Comparison of ENCODE assay signal across 1 cellular context in genomic region chr6:35497571-35498406, GRCh38.
A peak's percentile ranks its signal among the peaks of the same experiment; 100 is the strongest.
TF ChIP-seq lines count a peak whose summit lies in the region.

No MANE protein-coding gene starts in this region.

TF ChIP-seq in HepG2, 621 proteins besides CTCF, POLR2A, EP300 and RAD21 (continued from another document and continues in another):
- peak; percentile 43; the same call in 1 of the 2 replicates for TF ChIP-seq RERE (CRISPR knock-in tag; IDR thresholded peaks at IDR 0.05; ENCODE audit: low read depth)
- peak; percentile 86 for TF ChIP-seq DNMT3B (CRISPR knock-in tag; conservative IDR thresholded peaks at IDR 0.05)
- TF ChIP-seq ELF3 (CRISPR knock-in tag; IDR thresholded peaks at IDR 0.05), result peak; percentile 78
- peak; percentile 76; the same call in 1 of the 2 replicates for TF ChIP-seq KLF15 (CRISPR knock-in tag; IDR thresholded peaks at IDR 0.05; ENCODE audit: borderline replicate concordance)
- no peak for TF ChIP-seq KAT2B (IDR thresholded peaks at IDR 0.05; ENCODE audit: borderline replicate concordance, low read depth, low read length)
- TF ChIP-seq HNF1A (IDR thresholded peaks at IDR 0.05; ENCODE audit: low read depth), result no peak
- no peak; the same call in 1 of the 2 replicates for TF ChIP-seq HNF1A (CRISPR knock-in tag; IDR thresholded peaks at IDR 0.05; ENCODE audit: borderline replicate concordance)
- TF ChIP-seq FOXA1 (IDR thresholded peaks at IDR 0.05), result no peak
- 0 out of 2 replicates have a peak, but pooled peaks have one; percentile 8 for TF ChIP-seq FOXA1 (CRISPR knock-in tag; IDR thresholded peaks at IDR 0.05)
- TF ChIP-seq ETV5 (CRISPR knock-in tag; IDR thresholded peaks at IDR 0.05; ENCODE audit: borderline replicate concordance), result peak; percentile 90
- TF ChIP-seq ZNF639 (CRISPR knock-in tag; conservative IDR thresholded peaks at IDR 0.05), result peak; percentile 63
- TF ChIP-seq CREM (IDR thresholded peaks at IDR 0.05), result no peak
- no peak for TF ChIP-seq CREM (CRISPR knock-in tag; IDR thresholded peaks at IDR 0.05)
- TF ChIP-seq FOXO1 (CRISPR knock-in tag; IDR thresholded peaks at IDR 0.05), result no peak
- peak; percentile 68; the same call in 1 of the 2 replicates for TF ChIP-seq NRL (CRISPR knock-in tag; IDR thresholded peaks at IDR 0.05; ENCODE audit: borderline replicate concordance)
- TF ChIP-seq ZBTB10 (CRISPR knock-in tag; IDR thresholded peaks at IDR 0.05; ENCODE audit: borderline replicate concordance), result peak; percentile 82; the same call in 1 of the 2 replicates
- TF ChIP-seq NFIC (IDR thresholded peaks at IDR 0.05; ENCODE audit: low read length), result no peak
- 0 out of 2 replicates have a peak, but pooled peaks have one; percentile 63 for TF ChIP-seq TIGD3 (CRISPR knock-in tag; IDR thresholded peaks at IDR 0.05; ENCODE audit: borderline replicate concordance)
- no peak for TF ChIP-seq ZNF713 (CRISPR knock-in tag; IDR thresholded peaks at IDR 0.05)
- no peak for TF ChIP-seq MIXL1 (CRISPR knock-in tag; IDR thresholded peaks at IDR 0.05)
- TF ChIP-seq ATF7 (IDR thresholded peaks at IDR 0.05), result no peak
- TF ChIP-seq ATF7 (CRISPR knock-in tag; IDR thresholded peaks at IDR 0.05), result peak; percentile 57; the same call in 1 of the 2 replicates
- no peak for TF ChIP-seq ZNF160 (CRISPR knock-in tag; IDR thresholded peaks at IDR 0.05)
- TF ChIP-seq GMEB1 (CRISPR knock-in tag; IDR thresholded peaks at IDR 0.05; ENCODE audit: borderline replicate concordance), result peak; percentile 35; the same call in 1 of the 2 replicates
- no peak for TF ChIP-seq GABPA (IDR thresholded peaks at IDR 0.05; ENCODE audit: low read depth, low read length)
- TF ChIP-seq GABPA (CRISPR knock-in tag; IDR thresholded peaks at IDR 0.05; ENCODE audit: low read depth), result peak; percentile 74
- TF ChIP-seq ZBTB44 (CRISPR knock-in tag; IDR thresholded peaks at IDR 0.05), result 0 out of 2 replicates have a peak, but pooled peaks have one; percentile 53
- TF ChIP-seq ZNF253 (CRISPR knock-in tag; IDR thresholded peaks at IDR 0.05; ENCODE audit: borderline replicate concordance), result peak; percentile 86; the same call in 1 of the 2 replicates
- peak; percentile 97 for TF ChIP-seq ZNF30 (CRISPR knock-in tag; IDR thresholded peaks at IDR 0.05)
- peak; percentile 78 for TF ChIP-seq TFE3 (CRISPR knock-in tag; IDR thresholded peaks at IDR 0.05)
- TF ChIP-seq SMARCC2 (IDR thresholded peaks at IDR 0.05), result no peak
- no peak for TF ChIP-seq CBX5 (CRISPR knock-in tag; IDR thresholded peaks at IDR 0.05; ENCODE audit: borderline replicate concordance)
- TF ChIP-seq ZNF251 (CRISPR knock-in tag; IDR thresholded peaks at IDR 0.05), result peak; percentile 87; the same call in 1 of the 2 replicates
- TF ChIP-seq DPF2 (CRISPR knock-in tag; IDR thresholded peaks at IDR 0.05; ENCODE audit: borderline replicate concordance, low read depth), result no peak
- peak; percentile 81; the same call in 1 of the 2 replicates for TF ChIP-seq ZNF101 (CRISPR knock-in tag; IDR thresholded peaks at IDR 0.05; ENCODE audit: borderline replicate concordance, low read depth)
- no peak for TF ChIP-seq TBL1XR1 (IDR thresholded peaks at IDR 0.05; ENCODE audit: borderline replicate concordance, low read length, partially characterized antibody)
- no peak for TF ChIP-seq ZNF282 (IDR thresholded peaks at IDR 0.05; ENCODE audit: partially characterized antibody)
- 0 out of 2 replicates have a peak, but pooled peaks have one; percentile 55 for TF ChIP-seq PAX8 (CRISPR knock-in tag; IDR thresholded peaks at IDR 0.05; ENCODE audit: borderline replicate concordance)
